In genomic region chr13:52011690-52012511, GRCh38 we compare ENCODE assay signal across 8 cellular contexts. TPM values are rescaled to one million over a fixed set of nuclear protein-coding genes. Genes with fewer than 3 reads are reported as not detected.
DNase-seq lines count a peak whose midpoint lies in the region; ATAC-seq and TF ChIP-seq lines count a peak whose summit lies in the region.

Gene ALG11, plus strand, starts transcription at chr13:52012398. Its CDS starts 21 bp downstream, at chr13:52012419.

- H3K36me3 Mint-ChIP-seq in activated T-cell treated with anti-CD3 and anti-CD28 coated beads, Interleukin-2, amount 50 U/mL, for 4 hours (ENCODE audit: insufficient read depth), result peaks cover 12% of the 10 kb centered on the region

- H3K4me3 Mint-ChIP-seq in activated T-cell treated with anti-CD3 and anti-CD28 coated beads, Interleukin-2, amount 50 U/mL, for 4 hours, result peak within 1 kb of the TSS; percentile 99

- intact Hi-C loops in Panc1 (cut with micrococcal nuclease; ENCODE audit: unreplicated experiment) (no loop called here), esophagus muscularis mucosa (cut with DNase I) (no loop called here)

- ATAC-seq in GM21723 (IDR thresholded peaks at IDR 0.05; ENCODE audit: unreplicated experiment) (peak; percentile 99), Panc1 (peak; percentile 99)
- peak; percentile 97 to 98 for ATAC-seq in activated T-cell treated with anti-CD3 and anti-CD28 coated beads, Interleukin-2, amount 50 U/mL, for 4 hours

- no peaks in the 10 kb centered on the region for H3K27me3 ChIP-seq in Panc1 (ENCODE audit: control insufficient read depth, insufficient read depth, low read length)
- H3K27me3 ChIP-seq in esophagus muscularis mucosa, result no peaks in the 10 kb centered on the region

- H3K9me3 Mint-ChIP-seq in activated T-cell treated with anti-CD3 and anti-CD28 coated beads, Interleukin-2, amount 50 U/mL, for 4 hours, result no peaks in the 10 kb centered on the region

- H3K36me3 ChIP-seq in Panc1 (ENCODE audit: control insufficient read depth, insufficient read depth, low read length), result peaks cover 6% of the 10 kb centered on the region; the same call in 1 of the 2 replicates
- H3K36me3 ChIP-seq in esophagus muscularis mucosa, result peaks cover 0 to 8% (median 6%) of the 10 kb centered on the region in 4 donors

- WGBS in esophagus muscularis mucosa, result 0% methylated on average over 16 of the region's 79 CpGs

- in situ Hi-C loops in Panc1 (cut with HindIII; ENCODE audit: low pct_unique_long_range_greater_than_20kb, low sequenced_read_pairs), result no loop called here

- POLR2A ChIA-PET in Panc1 (lab: Charles Lee), result interaction anchor here (0.6 kb wide), 1 partner anchor 173 kb away, joined by 14 read pairs; no protein-coding TSS in a partner anchor

- no TSS peak for BruUV-seq in Panc1 (replicated peaks; lab: Mats Ljungman, UMichigan)

- peak; percentile 99 for DNase-seq in DMS53 (lab: John Stamatoyannopoulos, UW)
- DNase-seq in KG1 (lab: John Stamatoyannopoulos, UW), result peak; percentile 98
- peak; percentile 81 for DNase-seq in Panc1 (ENCODE audit: low read depth, low spot score)
- DNase-seq in activated T-cell treated with anti-CD3 and anti-CD28 coated beads, Interleukin-2, amount 50 U/mL, for 4 hours, result peak; percentile 100
- DNase-seq in esophagus muscularis mucosa (ENCODE audit: extremely low spot score), result peak; percentile 100
- DNase-seq in myocyte (ENCODE audit: low read depth), result peak; percentile 99
- peak; percentile 96 to 99 for DNase-seq in stimulated activated CD8-positive, alpha-beta memory T cell treated with anti-CD3 and anti-CD28 coated beads, Interleukin-7, amount 100 ng/mL, for 48 hours (ENCODE audit: extremely low read depth in 1 of 2, low read depth in 1 of 2)

- no peak for TF ChIP-seq POLR2A in esophagus muscularis mucosa (IDR thresholded peaks at IDR 0.05; ENCODE audit: low read depth)

- no peaks in the 10 kb centered on the region for H3K9me3 ChIP-seq in Panc1 (ENCODE audit: control insufficient read depth, insufficient read depth, low read depth, low read length)
- no peaks in the 10 kb centered on the region for H3K9me3 ChIP-seq in esophagus muscularis mucosa

- TF ChIP-seq CTCF in Panc1 (IDR thresholded peaks at IDR 0.05), result no peak
- TF ChIP-seq CTCF in esophagus muscularis mucosa (IDR thresholded peaks at IDR 0.05), result no peak

- CTCF ChIA-PET in Panc1 (lab: Charles Lee), result interaction anchor here (0.6 kb wide), 1 partner anchor 8 kb away, joined by 4 read pairs; no protein-coding TSS in a partner anchor

- H3K27ac ChIP-seq in Panc1 (ENCODE audit: low read length), result peak within 1 kb of the TSS; percentile 89
- peak within 1 kb of the TSS; percentile 73 to 82 (median 80) for H3K27ac ChIP-seq in esophagus muscularis mucosa (replicated peaks in 1 of 4)

- no peak for TF ChIP-seq EP300 in esophagus muscularis mucosa (IDR thresholded peaks at IDR 0.05)

- H3K4me3 ChIP-seq in Panc1 (ENCODE audit: low read depth in 2 of 2, low read length in 2 of 2) (peak within 1 kb of the TSS; percentile 98 to 99), esophagus muscularis mucosa (peak within 1 kb of the TSS; percentile 90 to 98 (median 93))

- peaks cover 26% of the 10 kb centered on the region for H3K4me1 Mint-ChIP-seq in activated T-cell treated with anti-CD3 and anti-CD28 coated beads, Interleukin-2, amount 50 U/mL, for 4 hours (ENCODE audit: low read depth)

- H3K4me1 ChIP-seq in Panc1 (ENCODE audit: control insufficient read depth, insufficient read depth, low read length) (peaks cover 8% of the 10 kb centered on the region), esophagus muscularis mucosa (peaks cover 15 to 45% (median 27%) of the 10 kb centered on the region in 4 donors)

- peaks cover 24% of the 10 kb centered on the region for H3K27me3 Mint-ChIP-seq in activated T-cell treated with anti-CD3 and anti-CD28 coated beads, Interleukin-2, amount 50 U/mL, for 4 hours (ENCODE audit: low read depth)

RNA-seq across cellular contexts. Expression of gene ALG11, which starts in this region (rescaled TPM):
- total RNA-seq in Panc1 (2021; ENCODE audit: unreplicated experiment) (23.9 TPM), esophagus muscularis mucosa (10 to 100 TPM; 12.4 to 21.7 (median 16.3) TPM), myocyte (27.7 and 36.3 TPM in 2 replicates)
- polyA plus RNA-seq in Panc1 (2012; ENCODE audit: insufficient read length), result 10.6 TPM
- total RNA-seq in activated T-cell treated with anti-CD3 and anti-CD28 coated beads, Interleukin-2, amount 50 U/mL, for 4 hours, result 10 to 100 TPM; 20.6 to 27.5 (median 26.5) TPM
- polyA plus RNA-seq in myocyte (2012), result 12.9 TPM

Comparison
In these comparisons a context has a peak if more than half of its experiments do, and no peak if none do; other contexts are left out.
1. Peak in every context shown above with its lines: DNase-seq, ATAC-seq, H3K4me3 ChIP-seq and H3K27ac ChIP-seq.